2 cellular contexts compared by ENCODE assay signal in genomic region chr22:36384766-36385400, GRCh38.
TF ChIP-seq lines count a peak whose summit lies in the region.

No MANE protein-coding gene starts in this region.

TF ChIP-seq in A549, 52 proteins besides CTCF, POLR2A, EP300 and RAD21 (continued from another document):
- TF ChIP-seq PHF8 (IDR thresholded peaks at IDR 0.05; ENCODE audit: borderline replicate concordance, low read depth): no peak
- TF ChIP-seq CBX2 (IDR thresholded peaks at IDR 0.05; ENCODE audit: borderline replicate concordance, low read depth): no peak
- TF ChIP-seq, protein P1, sequence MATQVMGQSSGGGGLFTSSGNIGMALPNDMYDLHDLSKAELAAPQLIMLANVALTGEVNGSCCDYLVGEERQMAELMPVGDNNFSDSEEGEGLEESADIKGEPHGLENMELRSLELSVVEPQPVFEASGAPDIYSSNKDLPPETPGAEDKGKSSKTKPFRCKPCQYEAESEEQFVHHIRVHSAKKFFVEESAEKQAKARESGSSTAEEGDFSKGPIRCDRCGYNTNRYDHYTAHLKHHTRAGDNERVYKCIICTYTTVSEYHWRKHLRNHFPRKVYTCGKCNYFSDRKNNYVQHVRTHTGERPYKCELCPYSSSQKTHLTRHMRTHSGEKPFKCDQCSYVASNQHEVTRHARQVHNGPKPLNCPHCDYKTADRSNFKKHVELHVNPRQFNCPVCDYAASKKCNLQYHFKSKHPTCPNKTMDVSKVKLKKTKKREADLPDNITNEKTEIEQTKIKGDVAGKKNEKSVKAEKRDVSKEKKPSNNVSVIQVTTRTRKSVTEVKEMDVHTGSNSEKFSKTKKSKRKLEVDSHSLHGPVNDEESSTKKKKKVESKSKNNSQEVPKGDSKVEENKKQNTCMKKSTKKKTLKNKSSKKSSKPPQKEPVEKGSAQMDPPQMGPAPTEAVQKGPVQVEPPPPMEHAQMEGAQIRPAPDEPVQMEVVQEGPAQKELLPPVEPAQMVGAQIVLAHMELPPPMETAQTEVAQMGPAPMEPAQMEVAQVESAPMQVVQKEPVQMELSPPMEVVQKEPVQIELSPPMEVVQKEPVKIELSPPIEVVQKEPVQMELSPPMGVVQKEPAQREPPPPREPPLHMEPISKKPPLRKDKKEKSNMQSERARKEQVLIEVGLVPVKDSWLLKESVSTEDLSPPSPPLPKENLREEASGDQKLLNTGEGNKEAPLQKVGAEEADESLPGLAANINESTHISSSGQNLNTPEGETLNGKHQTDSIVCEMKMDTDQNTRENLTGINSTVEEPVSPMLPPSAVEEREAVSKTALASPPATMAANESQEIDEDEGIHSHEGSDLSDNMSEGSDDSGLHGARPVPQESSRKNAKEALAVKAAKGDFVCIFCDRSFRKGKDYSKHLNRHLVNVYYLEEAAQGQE (IDR thresholded peaks at IDR 0.05): peak; percentile 45
- no peak for TF ChIP-seq TFCP2L1 (CRISPR knock-in tag; IDR thresholded peaks at IDR 0.05)
- TF ChIP-seq ZFP36 (IDR thresholded peaks at IDR 0.05; ENCODE audit: borderline replicate concordance, partially characterized antibody): no peak
TF ChIP-seq in A549: peak in this region for 1.

TF ChIP-seq in H1, 55 proteins besides CTCF, POLR2A, EP300 and RAD21 (continued from another document):
- peak in 1 of 2 experiments; percentile 50; a peak in 1 of 4 replicates for TF ChIP-seq SIN3A (conservative IDR thresholded peaks at IDR 0.05 in 1 of 2, IDR thresholded peaks at IDR 0.05 in 1 of 2; ENCODE audit: low read depth in 1 of 2, low read length in 2 of 2)
- TF ChIP-seq POLR2AphosphoS5 (IDR thresholded peaks at IDR 0.05; ENCODE audit: low read depth, low read length): peak; percentile 71
- peak; percentile 83; the same call in 1 of the 2 replicates for TF ChIP-seq KDM1A (IDR thresholded peaks at IDR 0.05; ENCODE audit: borderline replicate concordance, low read length)
